14 cellular contexts compared by ENCODE assay signal in the genomic region with DNA sequence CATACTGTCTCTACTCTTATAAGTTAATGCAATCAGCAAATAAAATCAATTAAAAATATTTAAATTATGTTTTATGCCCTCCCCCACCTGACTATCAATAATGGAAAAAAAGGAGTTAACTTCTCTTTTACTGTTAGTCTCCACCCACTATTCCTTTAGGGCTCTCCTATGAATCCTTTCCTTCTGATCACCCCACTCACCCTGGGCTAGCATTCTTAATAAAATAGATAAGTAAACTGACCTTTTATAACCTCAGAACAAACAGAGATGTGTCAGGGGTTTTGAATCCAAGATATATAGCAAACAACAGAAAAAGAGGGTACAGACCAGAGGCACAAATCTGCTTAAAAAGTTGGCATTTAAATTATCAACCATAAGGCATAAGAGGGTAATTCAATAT.
A peak's percentile ranks its signal among the peaks of the same experiment; 100 is the strongest.
DNase-seq lines count a peak whose midpoint lies in the region; ATAC-seq and TF ChIP-seq lines count a peak whose summit lies in the region.
"Had no signal": no experiment of that assay in that cellular context is flagged by ENCODE, and none has a peak within 500 bp of the region (broad histone marks: within the 10 kb centered on the region; RNA-seq: fewer than 3 reads in every experiment).

No MANE protein-coding gene starts in this region.

- intact Hi-C loops in left ventricle myocardium inferior (cut with micrococcal nuclease) (no loop called here), left cardiac atrium (cut with DNase I) (no loop called here)

- no peaks in the 10 kb centered on the region for H3K27me3 Mint-ChIP-seq in neural progenitor cell (ENCODE audit: insufficient read depth, low read depth)
- H3K27me3 Mint-ChIP-seq: CD4-positive, CD25-positive, alpha-beta regulatory T cell had no signal

- peaks cover 18% of the 10 kb centered on the region for H3K4me1 Mint-ChIP-seq in neural progenitor cell

- H2AFZ ChIP-seq in neural progenitor cell (replicated peaks): no peak overlapping the region

- peaks cover 8% of the 10 kb centered on the region for H4K20me1 ChIP-seq in neural progenitor cell (ENCODE audit: low read depth)

- no peaks in the 10 kb centered on the region for H3K9me3 Mint-ChIP-seq in neural progenitor cell

- H3F3A ChIP-seq in neural progenitor cell (ENCODE audit: low read depth): no peaks in the 10 kb centered on the region

- H3K9me3 ChIP-seq in left ventricle myocardium inferior (replicated peaks) (no peaks in the 10 kb centered on the region), endocrine pancreas (ENCODE audit: control insufficient read depth, low read length) (no peaks in the 10 kb centered on the region), neural progenitor cell (ENCODE audit: low read depth) (no peaks in the 10 kb centered on the region)

- H3K36me3 ChIP-seq in left ventricle myocardium inferior (no peaks in the 10 kb centered on the region), endocrine pancreas (ENCODE audit: control insufficient read depth, insufficient read depth, low read length) (no peaks in the 10 kb centered on the region), neural progenitor cell (no peaks in the 10 kb centered on the region)

- peaks cover 18% of the 10 kb centered on the region for H3K79me2 ChIP-seq in neural progenitor cell (ENCODE audit: low read depth)

- H3K4me3 Mint-ChIP-seq in neural progenitor cell: no peak overlapping the region
- H3K4me3 Mint-ChIP-seq: CD4-positive, CD25-positive, alpha-beta regulatory T cell had no signal

- DNase-seq in left ventricle myocardium inferior (no peak), left cardiac atrium (no peak), neural progenitor cell (ENCODE audit: low spot score) (no peak), SKM-1 treated with dmso at 0.1 percent for 144 hours (lab: John Stamatoyannopoulos, UW; ENCODE audit: unreplicated experiment) (no peak)
- DNase-seq in stimulated activated CD4-positive, alpha-beta T cell treated with anti-CD3 and anti-CD28 coated beads, Interleukin-4, amount 100 ng/mL, for 4 hours: no peak
- DNase-seq: AML-193; CD4-positive, CD25-positive, alpha-beta regulatory T cell; DMS79; NCI-H1694 treated with DMSO at 0.1 percent for 48 hours; NCI-H345; NCI-H748 treated with DMSO at 0.1 percent for 48 hours had no signal

- H3K4me1 ChIP-seq in left ventricle myocardium inferior (peaks cover 43% of the 10 kb centered on the region), endocrine pancreas (ENCODE audit: control insufficient read depth, insufficient read depth, low read length) (peaks cover 11% of the 10 kb centered on the region), neural progenitor cell (peaks cover 37% of the 10 kb centered on the region)

- ATAC-seq in left cardiac atrium (no peak), HG03469 (IDR thresholded peaks at IDR 0.05; ENCODE audit: unreplicated experiment) (no peak)
- ATAC-seq: HCT116 had no signal

- TF ChIP-seq CTCF in left ventricle myocardium inferior (IDR thresholded peaks at IDR 0.05; ENCODE audit: borderline replicate concordance) (no peak), neural progenitor cell (IDR thresholded peaks at IDR 0.05) (no peak)

- H3K27me3 ChIP-seq in left ventricle myocardium inferior (ENCODE audit: low read depth) (no peaks in the 10 kb centered on the region), endocrine pancreas (ENCODE audit: control insufficient read depth, insufficient read depth, low read length) (no peaks in the 10 kb centered on the region), neural progenitor cell (no peaks in the 10 kb centered on the region)

- no peaks in the 10 kb centered on the region for H3K36me3 Mint-ChIP-seq in neural progenitor cell

- no peak overlapping the region for H3K4me2 ChIP-seq in neural progenitor cell

- H3K27ac ChIP-seq in left ventricle myocardium inferior (replicated peaks) (peak overlapping the region; percentile 81), neural progenitor cell (no peak overlapping the region)

- H3K4me3 ChIP-seq in left ventricle myocardium inferior (peak overlapping the region; percentile 58), endocrine pancreas (ENCODE audit: control insufficient read depth, insufficient read depth, low read length) (peak overlapping the region; percentile 25), neural progenitor cell (no peak overlapping the region)

- H3K9ac ChIP-seq in endocrine pancreas (ENCODE audit: control insufficient read depth, insufficient read depth, low read length): no peak overlapping the region
- H3K9ac ChIP-seq in neural progenitor cell: no peak overlapping the region

- peak overlapping the region; percentile 37 for H3K27ac Mint-ChIP-seq in neural progenitor cell
- H3K27ac Mint-ChIP-seq: CD4-positive, CD25-positive, alpha-beta regulatory T cell had no signal
